ENCODE assay signal across 1 cellular context in genomic region chr22:19216579-19216978, GRCh38.
TF ChIP-seq lines count a peak whose summit lies in the region.

No MANE protein-coding gene starts in this region.

TF ChIP-seq in K562, 482 proteins besides CTCF, POLR2A, EP300 and RAD21 (continued from another document):
- 0 out of 4 replicates have a peak, but pooled peaks of 1 of the 2 experiments have one; percentile 2 for TF ChIP-seq UBTF (IDR thresholded peaks at IDR 0.05; ENCODE audit: borderline replicate concordance in 1 of 2, low read depth in 2 of 2, low read length in 2 of 2)
- no peak for TF ChIP-seq NRF1 (conservative IDR thresholded peaks at IDR 0.05 in 1 of 2, IDR thresholded peaks at IDR 0.05 in 1 of 2)
- no peak for TF ChIP-seq ZNF263 (CRISPR knock-in tag; IDR thresholded peaks at IDR 0.05; ENCODE audit: borderline replicate concordance)
- TF ChIP-seq ZNF764 (CRISPR knock-in tag; IDR thresholded peaks at IDR 0.05; ENCODE audit: low read depth), result no peak
- TF ChIP-seq PURB (CRISPR knock-in tag; IDR thresholded peaks at IDR 0.05; ENCODE audit: low read depth), result 0 out of 2 replicates have a peak, but pooled peaks have one; percentile 76
- TF ChIP-seq SIX5 (IDR thresholded peaks at IDR 0.05; ENCODE audit: borderline replicate concordance in 1 of 2, insufficient read depth in 1 of 2, low read depth in 1 of 2, low read length in 2 of 2), result no peak
- TF ChIP-seq E2F4 (CRISPR knock-in tag; IDR thresholded peaks at IDR 0.05; ENCODE audit: low read depth), result peak; percentile 5; the same call in 1 of the 2 replicates
- TF ChIP-seq ZNF639 (CRISPR knock-in tag; conservative IDR thresholded peaks at IDR 0.05 in 1 of 2, IDR thresholded peaks at IDR 0.05 in 1 of 2), result 0 out of 4 replicates have a peak, but pooled peaks of 1 of the 2 experiments have one; percentile 57
- TF ChIP-seq ZNF41 (CRISPR knock-in tag; conservative IDR thresholded peaks at IDR 0.05), result no peak
- TF ChIP-seq CEBPG (CRISPR knock-in tag; IDR thresholded peaks at IDR 0.05), result no peak
- TF ChIP-seq CEBPG (tag; conservative IDR thresholded peaks at IDR 0.05 in 1 of 2, IDR thresholded peaks at IDR 0.05 in 1 of 2), result no peak
- 0 out of 2 replicates have a peak, but pooled peaks have one; percentile 25 for TF ChIP-seq ZNF584 (CRISPR knock-in tag; IDR thresholded peaks at IDR 0.05; ENCODE audit: low read depth)
- 0 out of 2 replicates have a peak, but pooled peaks have one; percentile 49 for TF ChIP-seq ZFP91 (CRISPR knock-in tag; IDR thresholded peaks at IDR 0.05)
- no peak for TF ChIP-seq MYNN (IDR thresholded peaks at IDR 0.05)
- 0 out of 2 replicates have a peak, but pooled peaks have one; percentile 19 for TF ChIP-seq MYNN (CRISPR knock-in tag; IDR thresholded peaks at IDR 0.05)
- TF ChIP-seq NR2C2 (CRISPR knock-in tag; IDR thresholded peaks at IDR 0.05), result 0 out of 2 replicates have a peak, but pooled peaks have one; percentile 2
- TF ChIP-seq NR2C2 (tag; IDR thresholded peaks at IDR 0.05), result no peak
- TF ChIP-seq CUX1 (CRISPR knock-in tag; IDR thresholded peaks at IDR 0.05), result no peak
- no peak for TF ChIP-seq ZNF212 (CRISPR knock-in tag; IDR thresholded peaks at IDR 0.05)
- no peak for TF ChIP-seq ZNF445 (CRISPR knock-in tag; IDR thresholded peaks at IDR 0.05; ENCODE audit: low read depth)
- TF ChIP-seq L3MBTL2 (IDR thresholded peaks at IDR 0.05), result 0 out of 2 replicates have a peak, but pooled peaks have one; percentile 31
- no peak for TF ChIP-seq ETS2 (tag; IDR thresholded peaks at IDR 0.05; ENCODE audit: borderline replicate concordance, poor library complexity, severe bottlenecking)
- no peak for TF ChIP-seq SRSF3 (IDR thresholded peaks at IDR 0.05; ENCODE audit: insufficient read depth, low read length)
- peak; percentile 9 for TF ChIP-seq MXD1 (CRISPR knock-in tag; IDR thresholded peaks at IDR 0.05; ENCODE audit: borderline replicate concordance, poor library complexity, severe bottlenecking)
